ENCODE assay signal across 8 cellular contexts in genomic region chr9:110452227-110452801, GRCh38.
DNase-seq lines count a peak whose midpoint lies in the region; ATAC-seq and TF ChIP-seq lines count a peak whose summit lies in the region.

No MANE protein-coding gene starts in this region.

- no peak overlapping the region for H3K4me2 ChIP-seq in OCI-LY7 (ENCODE audit: low read length)

- CTCF ChIA-PET in OCI-LY7 (lab: Charles Lee; ENCODE audit: unreplicated experiment), result no interaction called here

- no peaks in the 10 kb centered on the region for H3K79me2 ChIP-seq in OCI-LY7 (ENCODE audit: insufficient read depth, low read depth, low read length)

- H3K4me3 ChIP-seq in OCI-LY7 (ENCODE audit: low read depth, low read length, poor library complexity, severe bottlenecking), result no peak overlapping the region
- no peak overlapping the region for H3K4me3 ChIP-seq in epithelial cell of esophagus (ENCODE audit: low read length)

- intact Hi-C loops in OCI-LY7 (cut with micrococcal nuclease; ENCODE audit: unreplicated experiment), result loop anchor here (10.0 kb wide), 1 partner anchor 842 kb away; no protein-coding TSS in a partner anchor

- no peaks in the 10 kb centered on the region for H4K20me1 ChIP-seq in OCI-LY7 (ENCODE audit: insufficient read depth, low read length)

- peak; percentile 82 for TF ChIP-seq CTCF in OCI-LY7 (conservative IDR thresholded peaks at IDR 0.05; ENCODE audit: low read length)
- TF ChIP-seq CTCF in epithelial cell of esophagus (IDR thresholded peaks at IDR 0.05; ENCODE audit: insufficient read depth, low read depth, low read length, missing control alignments), result peak; percentile 35

- peak; percentile 4 for DNase-seq in DMS 273 (lab: John Stamatoyannopoulos, UW; ENCODE audit: unreplicated experiment)
- DNase-seq in DMS 273 treated with DMSO at 0.1 percent for 48 hours (lab: John Stamatoyannopoulos, UW), result no peak
- peak; percentile 7 for DNase-seq in OCI-LY7 (ENCODE audit: low spot score)
- DNase-seq in epithelial cell of esophagus (ENCODE audit: low read depth), result peak; percentile 40
- DNase-seq in retina, result peak; percentile 3
- DNase-seq in NCI-H1105 (lab: John Stamatoyannopoulos, UW), result no peak
- DNase-seq in medulla oblongata (ENCODE audit: extremely low spot score), result no peak

- H2AFZ ChIP-seq in OCI-LY7 (ENCODE audit: low read length), result no peak overlapping the region

- no peaks in the 10 kb centered on the region for H3K9me3 ChIP-seq in OCI-LY7 (ENCODE audit: low read length)

- no peak overlapping the region for H3K27ac ChIP-seq in OCI-LY7 (ENCODE audit: low read depth, low read length, poor library complexity, severe bottlenecking)

- no peaks in the 10 kb centered on the region for H3K36me3 ChIP-seq in OCI-LY7 (ENCODE audit: insufficient read depth, low read length)

- no peaks in the 10 kb centered on the region for H3K4me1 ChIP-seq in OCI-LY7 (ENCODE audit: insufficient read depth, low read length, poor library complexity, severe bottlenecking)

- no peak for ATAC-seq in HG03460 (IDR thresholded peaks at IDR 0.05; ENCODE audit: unreplicated experiment)

- no TSS peak for BruUV-seq in OCI-LY7 (replicated peaks; lab: Mats Ljungman, UMichigan)

- POLR2A ChIA-PET in OCI-LY7 (lab: Charles Lee), result interaction anchor here (0.6 kb wide), 2 partner anchors 138 to 142 kb away, joined by 3 read pairs; no protein-coding TSS in a partner anchor

- H3K9me2 ChIP-seq in OCI-LY7 (ENCODE audit: insufficient read depth, low read length), result no peaks in the 10 kb centered on the region

Comparison
In these comparisons a context has a peak if more than half of its experiments do, and no peak if none do; other contexts are left out.
1. DNase-seq: peak in DMS 273 (single experiment), OCI-LY7 (single experiment), epithelial cell of esophagus (single experiment) and retina (single experiment); none in DMS 273 treated with DMSO at 0.1 percent for 48 hours (single experiment), NCI-H1105 (single experiment) and medulla oblongata (single experiment).